In genomic region chr14:44959538-44959937, GRCh38 we compare ENCODE assay signal across 13 cellular contexts. TPM values are rescaled to one million over a fixed set of nuclear protein-coding genes. Genes with fewer than 3 reads are reported as not detected.
DNase-seq lines count a peak whose midpoint lies in the region; ATAC-seq and TF ChIP-seq lines count a peak whose summit lies in the region.
"Had no signal": no experiment of that assay in that cellular context is flagged by ENCODE, and none has a peak within 500 bp of the region (broad histone marks: within the 10 kb centered on the region; RNA-seq: fewer than 3 reads in every experiment).

No MANE protein-coding gene starts in this region.

- BruUV-seq in A673 (replicated peaks; lab: Mats Ljungman, UMichigan): no TSS peak

- TF ChIP-seq CTCF in A673 (conservative IDR thresholded peaks at IDR 0.05; ENCODE audit: low read depth, low read length) (no peak), GM06990 (IDR thresholded peaks at IDR 0.05; ENCODE audit: insufficient read depth, low read length, poor library complexity, severe bottlenecking) (no peak), hepatocyte (IDR thresholded peaks at IDR 0.05; ENCODE audit: poor library complexity) (no peak)

- H3K4me1 Mint-ChIP-seq in stimulated activated naive CD8-positive, alpha-beta T cell treated with anti-CD3 and anti-CD28 coated beads, Interleukin-15, amount 100 ng/mL, for 72 hours: peaks cover 36% of the 10 kb centered on the region

- WGBS in hepatocyte (ENCODE audit: low lambda C conversion rate, missing lambda C conversion rate): 88% methylated on average over 3 of the region's 3 CpGs

- H3K27ac Mint-ChIP-seq in stimulated activated naive CD8-positive, alpha-beta T cell treated with anti-CD3 and anti-CD28 coated beads, Interleukin-15, amount 100 ng/mL, for 72 hours: no peak overlapping the region
- H3K27ac Mint-ChIP-seq: activated T-helper 17 cell treated with anti-CD3 and anti-CD28 coated beads, Interleukin-2, amount 50 U/mL, for 72 hours had no signal

- no peak for ATAC-seq in stimulated activated naive CD8-positive, alpha-beta T cell treated with anti-CD3 and anti-CD28 coated beads, Interleukin-15, amount 100 ng/mL, for 72 hours
- ATAC-seq: activated T-helper 17 cell treated with anti-CD3 and anti-CD28 coated beads, Interleukin-2, amount 50 U/mL, for 72 hours had no signal

- H3K27me3 Mint-ChIP-seq in stimulated activated naive CD8-positive, alpha-beta T cell treated with anti-CD3 and anti-CD28 coated beads, Interleukin-15, amount 100 ng/mL, for 72 hours: no peaks in the 10 kb centered on the region
- H3K27me3 Mint-ChIP-seq: activated T-helper 17 cell treated with anti-CD3 and anti-CD28 coated beads, Interleukin-2, amount 50 U/mL, for 72 hours had no signal

- no peaks in the 10 kb centered on the region for H3K36me3 ChIP-seq in A673 (ENCODE audit: insufficient read depth, low read length, poor library complexity, severe bottlenecking)
- H3K36me3 ChIP-seq in GM06990 (ENCODE audit: control insufficient read depth, insufficient read depth, low read length): no peaks in the 10 kb centered on the region
- peaks cover 4% of the 10 kb centered on the region; the same call in 1 of the 2 replicates for H3K36me3 ChIP-seq in SJCRH30
- no peaks in the 10 kb centered on the region for H3K36me3 ChIP-seq in hepatocyte (replicated peaks; ENCODE audit: insufficient read depth, low read depth)
- H3K36me3 ChIP-seq: neutrophil, WERI-Rb-1 had no signal

- CTCF ChIA-PET in A673 (lab: Charles Lee): no interaction called here

- POLR2A ChIA-PET in A673 (lab: Charles Lee; ENCODE audit: low non-redundant PET): no interaction called here

- H3K27ac ChIP-seq in A673 (ENCODE audit: low read depth, low read length, poor library complexity, severe bottlenecking): peak overlapping the region; percentile 85
- H3K27ac ChIP-seq in SJCRH30: no peak overlapping the region
- peak overlapping the region; percentile 82 for H3K27ac ChIP-seq in hepatocyte
- H3K27ac ChIP-seq: WERI-Rb-1 had no signal

- H3K4me1 ChIP-seq in A673 (ENCODE audit: insufficient read depth, low read length, poor library complexity, severe bottlenecking) (peaks cover 14% of the 10 kb centered on the region), SJCRH30 (peaks cover 2% of the 10 kb centered on the region; the same call in 1 of the 2 replicates), hepatocyte (ENCODE audit: insufficient read depth) (peaks cover 25% of the 10 kb centered on the region)

- intact Hi-C loops in A673 (cut with micrococcal nuclease; ENCODE audit: unreplicated experiment): no loop called here

- DNase-seq in A673 (ENCODE audit: low spot score): no peak
- DNase-seq in GM06990 (ENCODE audit: extremely low read depth, insufficient read length): no peak
- no peak for DNase-seq in SJCRH30
- no peak for DNase-seq in hepatocyte (ENCODE audit: low spot score)
- no peak for DNase-seq in NOMO-1 treated with DMSO at 0.1 percent for 48 hours (lab: John Stamatoyannopoulos, UW; ENCODE audit: unreplicated experiment)
- DNase-seq in AG08395 (ENCODE audit: low spot score): no peak
- DNase-seq in stimulated activated naive CD4-positive, alpha-beta T cell (lab: John Stamatoyannopoulos, UW): no peak
- DNase-seq in stimulated activated naive CD8-positive, alpha-beta T cell treated with anti-CD3 and anti-CD28 coated beads, Interleukin-15, amount 100 ng/mL, for 72 hours: no peak
- DNase-seq: kidney glomerular epithelial cell, SHP77 treated with DMSO at 0.1 percent for 48 hours, WERI-Rb-1 had no signal

- no peaks in the 10 kb centered on the region for H3K27me3 ChIP-seq in A673 (replicated peaks; ENCODE audit: insufficient read depth, low read depth, low read length, poor library complexity)
- H3K27me3 ChIP-seq in GM06990 (replicated peaks; ENCODE audit: control insufficient read depth, insufficient read depth, low read length): no peaks in the 10 kb centered on the region
- no peaks in the 10 kb centered on the region for H3K27me3 ChIP-seq in SJCRH30
- no peaks in the 10 kb centered on the region for H3K27me3 ChIP-seq in hepatocyte
- H3K27me3 ChIP-seq: neutrophil had no signal

- peak overlapping the region; percentile 76 for H3K4me3 ChIP-seq in A673 (ENCODE audit: low read depth, low read length, poor library complexity, severe bottlenecking)
- peak overlapping the region; percentile 75 for H3K4me3 ChIP-seq in GM06990 (replicated peaks; ENCODE audit: low read depth, low read length)
- peak overlapping the region; percentile 88 for H3K4me3 ChIP-seq in SJCRH30
- H3K4me3 ChIP-seq in hepatocyte: peak overlapping the region; percentile 1

- no peaks in the 10 kb centered on the region for H3K9me3 Mint-ChIP-seq in stimulated activated naive CD8-positive, alpha-beta T cell treated with anti-CD3 and anti-CD28 coated beads, Interleukin-15, amount 100 ng/mL, for 72 hours
- H3K9me3 Mint-ChIP-seq: activated T-helper 17 cell treated with anti-CD3 and anti-CD28 coated beads, Interleukin-2, amount 50 U/mL, for 72 hours had no signal

- H3K9me2 ChIP-seq in hepatocyte (replicated peaks; ENCODE audit: insufficient read depth): no peaks in the 10 kb centered on the region

- H2AFZ ChIP-seq in hepatocyte: no peak overlapping the region

- H3K9me3 ChIP-seq in A673 (ENCODE audit: low read depth, low read length, poor library complexity, severe bottlenecking) (no peaks in the 10 kb centered on the region), SJCRH30 (replicated peaks) (no peaks in the 10 kb centered on the region), hepatocyte (ENCODE audit: low read depth) (no peaks in the 10 kb centered on the region)
- H3K9me3 ChIP-seq: neutrophil had no signal

- H3K4me2 ChIP-seq in hepatocyte: peak overlapping the region; percentile 80

- peaks cover 87% of the 10 kb centered on the region for H3K79me2 ChIP-seq in hepatocyte

- peak overlapping the region in 1 of 2 donors; percentile 57 for H3K4me3 Mint-ChIP-seq in stimulated activated naive CD8-positive, alpha-beta T cell treated with anti-CD3 and anti-CD28 coated beads, Interleukin-15, amount 100 ng/mL, for 72 hours
- H3K4me3 Mint-ChIP-seq: activated T-helper 17 cell treated with anti-CD3 and anti-CD28 coated beads, Interleukin-2, amount 50 U/mL, for 72 hours had no signal

- peaks cover 22% of the 10 kb centered on the region for H4K20me1 ChIP-seq in hepatocyte (ENCODE audit: insufficient read depth, poor library complexity, severe bottlenecking)

RNA-seq across cellular contexts. Expression of gene KLHL28, which starts 2.2 kb away (rescaled TPM):
- total RNA-seq in A673 (2021) (10.0 and 10.6 TPM in 2 replicates), hepatocyte (14.2 and 16.2 TPM in 2 replicates)
- total RNA-seq in SJCRH30 (2014; rRNA removed; shearing (Covaris generic)): 9.4 and 10.7 TPM in 2 replicates
- polyA plus RNA-seq in hepatocyte: 5.3 and 5.6 TPM in 2 replicates

RNA-seq across cellular contexts. Expression of gene TOGARAM1, which starts 2.5 kb away (rescaled TPM):
- total RNA-seq in A673 (2021): 16.8 and 18.5 TPM in 2 replicates
- 18.6 and 21.9 TPM in 2 replicates for total RNA-seq in SJCRH30 (2014; rRNA removed; shearing (Covaris generic))
- total RNA-seq in hepatocyte: 34.8 and 36.2 TPM in 2 replicates
- polyA plus RNA-seq in hepatocyte: 9.3 and 12.5 TPM in 2 replicates

Comparison
In these comparisons a context has a peak if more than half of its experiments do, and no peak if none do; other contexts are left out.
1. H3K4me3 ChIP-seq: peak in every context shown above with its lines; median percentile 88 in SJCRH30; 76 in A673; 75 in GM06990; 1 in hepatocyte.